Comparison of ENCODE assay signal across 1 cellular context in genomic region chr16:79037429-79038373, GRCh38.
TF ChIP-seq lines count a peak whose summit lies in the region.

No MANE protein-coding gene starts in this region.

TF ChIP-seq in HepG2, 621 proteins besides CTCF, POLR2A, EP300 and RAD21 (continued from another document and continues in another):
- TF ChIP-seq ZBTB44 (CRISPR knock-in tag; IDR thresholded peaks at IDR 0.05) (no peak), CHD2 (IDR thresholded peaks at IDR 0.05; ENCODE audit: low read depth, low read length) (no peak), TFDP2 (CRISPR knock-in tag; IDR thresholded peaks at IDR 0.05) (no peak), MIER2 (CRISPR knock-in tag; IDR thresholded peaks at IDR 0.05) (no peak), PHF20 (CRISPR knock-in tag; IDR thresholded peaks at IDR 0.05) (no peak), SOX5 (CRISPR knock-in tag; IDR thresholded peaks at IDR 0.05; ENCODE audit: borderline replicate concordance) (peak; percentile 26; the same call in 1 of the 2 replicates), ZNF230 (CRISPR knock-in tag; IDR thresholded peaks at IDR 0.05) (no peak), HNRNPK (IDR thresholded peaks at IDR 0.05; ENCODE audit: low read depth, low read length, poor library complexity, severe bottlenecking) (no peak), IRX3 (CRISPR knock-in tag; IDR thresholded peaks at IDR 0.05; ENCODE audit: borderline replicate concordance, low read depth) (no peak), ZNF672 (CRISPR knock-in tag; IDR thresholded peaks at IDR 0.05) (no peak), STAT6 (CRISPR knock-in tag; IDR thresholded peaks at IDR 0.05; ENCODE audit: borderline replicate concordance) (no peak), ZUFSP (CRISPR knock-in tag; IDR thresholded peaks at IDR 0.05; ENCODE audit: borderline replicate concordance) (no peak), KDM4B (CRISPR knock-in tag; IDR thresholded peaks at IDR 0.05) (no peak), POGZ (CRISPR knock-in tag; IDR thresholded peaks at IDR 0.05) (no peak; the same call in 1 of the 2 replicates), ZNF75D (CRISPR knock-in tag; IDR thresholded peaks at IDR 0.05; ENCODE audit: borderline replicate concordance) (no peak), ZNF333 (CRISPR knock-in tag; IDR thresholded peaks at IDR 0.05; ENCODE audit: borderline replicate concordance) (no peak), MLXIP (CRISPR knock-in tag; IDR thresholded peaks at IDR 0.05; ENCODE audit: borderline replicate concordance) (no peak), ZNF674 (CRISPR knock-in tag; IDR thresholded peaks at IDR 0.05; ENCODE audit: low read depth) (no peak), MBD4 (IDR thresholded peaks at IDR 0.05; ENCODE audit: borderline replicate concordance, low read length) (no peak), SRSF1 (optimal IDR thresholded peaks at IDR 0.05; ENCODE audit: low read depth, low read length) (no peak), SCMH1 (CRISPR knock-in tag; IDR thresholded peaks at IDR 0.05; ENCODE audit: borderline replicate concordance) (no peak), KAT7 (CRISPR knock-in tag; IDR thresholded peaks at IDR 0.05; ENCODE audit: borderline replicate concordance) (no peak), KLF6 (CRISPR knock-in tag; IDR thresholded peaks at IDR 0.05) (no peak), GMEB2 (CRISPR knock-in tag; IDR thresholded peaks at IDR 0.05; ENCODE audit: low read depth) (no peak), ZNF773 (CRISPR knock-in tag; IDR thresholded peaks at IDR 0.05; ENCODE audit: borderline replicate concordance) (no peak), KDM6A (CRISPR knock-in tag; IDR thresholded peaks at IDR 0.05; ENCODE audit: low read depth) (peak; percentile 21; the same call in 1 of the 2 replicates), CSRNP1 (CRISPR knock-in tag; IDR thresholded peaks at IDR 0.05) (no peak), ZNF513 (CRISPR knock-in tag; conservative IDR thresholded peaks at IDR 0.05) (no peak), ZNF44 (CRISPR knock-in tag; IDR thresholded peaks at IDR 0.05) (no peak), PLRG1 (conservative IDR thresholded peaks at IDR 0.05) (no peak), ZNF264 (CRISPR knock-in tag; IDR thresholded peaks at IDR 0.05) (0 out of 2 replicates have a peak, but pooled peaks have one; percentile 32), ZNF841 (CRISPR knock-in tag; IDR thresholded peaks at IDR 0.05; ENCODE audit: borderline replicate concordance) (no peak), MZF1 (CRISPR knock-in tag; IDR thresholded peaks at IDR 0.05; ENCODE audit: borderline replicate concordance) (no peak), CHD4 (IDR thresholded peaks at IDR 0.05; ENCODE audit: borderline replicate concordance, low read length) (no peak), ZFP37 (CRISPR knock-in tag; IDR thresholded peaks at IDR 0.05; ENCODE audit: borderline replicate concordance) (no peak), ARID2 (CRISPR knock-in tag; IDR thresholded peaks at IDR 0.05; ENCODE audit: borderline replicate concordance) (no peak), TERF1 (CRISPR knock-in tag; IDR thresholded peaks at IDR 0.05) (no peak), REPIN1 (CRISPR knock-in tag; IDR thresholded peaks at IDR 0.05; ENCODE audit: borderline replicate concordance, low read depth) (no peak), NR2F1 (CRISPR knock-in tag; IDR thresholded peaks at IDR 0.05) (peak in 1 of 2 experiments; percentile 17; a peak in 1 of 4 replicates), ZNF749 (CRISPR knock-in tag; IDR thresholded peaks at IDR 0.05; ENCODE audit: borderline replicate concordance) (no peak), ZNF484 (CRISPR knock-in tag; IDR thresholded peaks at IDR 0.05; ENCODE audit: borderline replicate concordance, low read depth) (no peak), MAFF (IDR thresholded peaks at IDR 0.05; ENCODE audit: low read depth, low read length) (no peak)
